ENCODE assay signal across 25 cellular contexts in the genomic region with DNA sequence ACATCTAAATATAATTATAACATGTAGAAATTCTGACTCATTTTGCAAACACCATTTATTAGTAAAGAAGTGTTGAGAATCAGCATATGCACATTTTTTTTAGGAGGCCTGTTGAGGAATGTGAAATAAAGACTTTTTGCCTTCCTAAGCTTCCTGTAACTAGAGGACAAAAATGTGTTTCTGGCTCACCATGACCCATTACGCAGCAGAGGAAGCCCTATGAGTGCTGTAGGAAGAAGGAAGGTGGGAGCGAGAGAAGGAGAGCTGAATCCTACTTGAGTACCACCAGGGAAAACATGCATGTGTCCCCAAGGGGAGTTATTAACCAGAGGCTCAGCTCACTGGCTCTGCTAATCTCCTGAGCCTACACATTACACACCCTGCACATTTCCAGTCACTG.
DNase-seq lines count a peak whose midpoint lies in the region; FAIRE-seq and TF ChIP-seq lines count a peak whose summit lies in the region.
"Had no signal": no experiment of that assay in that cellular context is flagged by ENCODE, and none has a peak within 500 bp of the region (broad histone marks: within the 10 kb centered on the region; RNA-seq: fewer than 3 reads in every experiment).

No MANE protein-coding gene starts in this region.

- DNase-seq in AG10803 (ENCODE audit: low read depth), result peak; percentile 55
- DNase-seq in SK-N-MC (ENCODE audit: low read depth, low spot score), result no peak
- peak; percentile 32 for DNase-seq in left kidney (ENCODE audit: low read depth, low spot score)
- no peak for DNase-seq in trophoblast cell
- no peak for DNase-seq in NCI-H187 treated with DMSO at 0.1 percent for 48 hours (lab: John Stamatoyannopoulos, UW)
- no peak for DNase-seq in NCI-H2029 (lab: John Stamatoyannopoulos, UW)
- no peak for DNase-seq in GM19239 (ENCODE audit: insufficient read length, low spot score)
- no peak for DNase-seq in activated naive CD4-positive, alpha-beta T cell (lab: John Stamatoyannopoulos, UW)
- DNase-seq: activated CD4-positive, alpha-beta memory T cell treated with anti-CD3 and anti-CD28 coated beads for 36 hours; activated CD4-positive, CD25-positive, alpha-beta regulatory T cell treated with anti-CD3 and anti-CD28 coated beads, Interleukin-2, amount 50 U/mL, for 72 hours; activated CD8-positive, alpha-beta memory T cell treated with anti-CD3 and anti-CD28 coated beads, Interleukin-2, amount 50 U/mL, for 48 hours; activated naive CD4-positive, alpha-beta T cell treated with anti-CD3 and anti-CD28 coated beads for 36 hours; brain microvascular endothelial cell; CD4-positive, alpha-beta memory T cell; hypothalamus; immature natural killer cell; left colon; mesenchymal stem cell; NCI-H1417; NCI-H2081 treated with DMSO at 0.1 percent for 48 hours; NCI-H226; NCI-H526 treated with DMSO at 0.1 percent for 48 hours; nucleus accumbens; T-helper 2 cell had no signal

- H3K27ac ChIP-seq in SK-N-MC, result peak overlapping the region; percentile 26
- H3K27ac ChIP-seq in trophoblast cell (ENCODE audit: low read depth, low read length), result no peak overlapping the region
- H3K27ac ChIP-seq: brain microvascular endothelial cell had no signal

- no peak overlapping the region for H3K4me3 ChIP-seq in AG10803 (ENCODE audit: low read length)
- no peak overlapping the region for H3K4me3 ChIP-seq in SK-N-MC
- H3K4me3 ChIP-seq in trophoblast cell (ENCODE audit: low read depth, low read length), result no peak overlapping the region

- H2AK5ac ChIP-seq in trophoblast cell (ENCODE audit: low read length), result no peak overlapping the region

- H3K79me2 ChIP-seq in trophoblast cell (ENCODE audit: control insufficient read depth, insufficient read depth, low read length, poor library complexity), result no peaks in the 10 kb centered on the region

- TF ChIP-seq CTCF in AG10803 (conservative IDR thresholded peaks at IDR 0.05; ENCODE audit: low read length), result no peak

- no peaks in the 10 kb centered on the region for H3K9me3 ChIP-seq in SK-N-MC (ENCODE audit: low read depth, low read length)
- H3K9me3 ChIP-seq in trophoblast cell (ENCODE audit: insufficient read depth, low read depth, low read length), result no peaks in the 10 kb centered on the region

- H2BK12ac ChIP-seq in trophoblast cell (ENCODE audit: low read length), result peak overlapping the region; percentile 56

- H3K4me1 ChIP-seq in trophoblast cell (ENCODE audit: control insufficient read depth in 1 of 2, insufficient read depth in 2 of 2, low read length in 2 of 2), result peaks cover 2 to 10% of the 10 kb centered on the region in 2 experiments

- H3K9ac ChIP-seq in SK-N-MC (ENCODE audit: insufficient read length) (no peak overlapping the region), trophoblast cell (ENCODE audit: low read length) (peak overlapping the region; percentile 13)

- WGBS in trophoblast cell (ENCODE audit: extremely low coverage, insufficient coverage, insufficient read length), result no CpG with 5 or more reads among the region's 2 CpGs

- H2BK5ac ChIP-seq in trophoblast cell (ENCODE audit: low read depth, low read length, poor library complexity), result no peak overlapping the region

- no peak overlapping the region for H3K18ac ChIP-seq in trophoblast cell (ENCODE audit: low read length)

- no peak overlapping the region for H4K12ac ChIP-seq in trophoblast cell (ENCODE audit: low read depth, low read length)

- no peak overlapping the region for H3K4ac ChIP-seq in trophoblast cell (ENCODE audit: low read depth, low read length)

- no peak for FAIRE-seq in GM19239 (lab: Jason Lieb, UNC)
- FAIRE-seq: H54 had no signal

- no peak overlapping the region for H2AFZ ChIP-seq in trophoblast cell (ENCODE audit: insufficient read depth, low read length, poor library complexity)

- peak overlapping the region; percentile 2 for H4K91ac ChIP-seq in trophoblast cell (ENCODE audit: low read depth, low read length)

- H4K8ac ChIP-seq in trophoblast cell (ENCODE audit: low read depth, low read length), result no peak overlapping the region

- no peak overlapping the region for H3K23ac ChIP-seq in trophoblast cell (ENCODE audit: low read length)

- H3K79me1 ChIP-seq in trophoblast cell (ENCODE audit: low read length), result peaks cover 13% of the 10 kb centered on the region

- H3K4me2 ChIP-seq in trophoblast cell (ENCODE audit: low read length), result no peak overlapping the region

- no peaks in the 10 kb centered on the region for H3K36me3 ChIP-seq in SK-N-MC (ENCODE audit: insufficient read depth, low read length)
- peaks cover 0 to 2% of the 10 kb centered on the region in 2 experiments for H3K36me3 ChIP-seq in trophoblast cell (ENCODE audit: control insufficient read depth in 1 of 2, insufficient read depth in 2 of 2, low read length in 2 of 2)
- H3K36me3 ChIP-seq: brain microvascular endothelial cell had no signal

- H2BK120ac ChIP-seq in trophoblast cell (ENCODE audit: insufficient read depth, low read length, poor library complexity), result no peak overlapping the region

- H3K14ac ChIP-seq in trophoblast cell (ENCODE audit: low read length), result peak overlapping the region; percentile 12

- no peaks in the 10 kb centered on the region for H3K27me3 ChIP-seq in trophoblast cell (ENCODE audit: insufficient read depth, low read length)
- H3K27me3 ChIP-seq: brain microvascular endothelial cell had no signal

Comparison
In these comparisons a context has a peak if more than half of its experiments do, and no peak if none do; other contexts are left out.
1. DNase-seq: peak in AG10803 (single experiment) and left kidney (single experiment); none in SK-N-MC (single experiment), trophoblast cell (0 of 2), NCI-H187 treated with DMSO at 0.1 percent for 48 hours (single experiment), NCI-H2029 (single experiment), GM19239 (single experiment) and activated naive CD4-positive, alpha-beta T cell (0 of 4).